In genomic region chr15:63606333-63606732, GRCh38 we compare ENCODE assay signal across 16 cellular contexts. TPM values are rescaled to one million over a fixed set of nuclear protein-coding genes. Genes with fewer than 3 reads are reported as not detected.
DNase-seq lines count a peak whose midpoint lies in the region; ATAC-seq and TF ChIP-seq lines count a peak whose summit lies in the region.
"Had no signal": no experiment of that assay in that cellular context is flagged by ENCODE, and none has a peak within 500 bp of the region (broad histone marks: within the 10 kb centered on the region; RNA-seq: fewer than 3 reads in every experiment).

No MANE protein-coding gene starts in this region.

- H3F3A ChIP-seq in Loucy (ENCODE audit: low read depth), result no peaks in the 10 kb centered on the region; the same call in 1 of the 2 replicates

- peaks cover 26% of the 10 kb centered on the region for H3K36me3 ChIP-seq in CD4-positive, alpha-beta memory T cell (ENCODE audit: insufficient read depth, low read length)
- H3K36me3 ChIP-seq in Loucy (ENCODE audit: insufficient read depth, low read length) (no peaks in the 10 kb centered on the region; the same call in 1 of the 2 replicates), upper lobe of right lung (peaks cover 26% of the 10 kb centered on the region)

- peak overlapping the region; percentile 58 for H3K9ac ChIP-seq in Loucy (ENCODE audit: low read depth, low read length, poor library complexity, severe bottlenecking)

- H3K4me2 ChIP-seq in Loucy (ENCODE audit: low read depth, low read length, poor library complexity, severe bottlenecking), result peak overlapping the region; percentile 50

- H3K4me1 Mint-ChIP-seq in CD4-positive, alpha-beta memory T cell, result peaks cover 36 to 70% (median 54%) of the 10 kb centered on the region in 4 donors
- peaks cover 45% of the 10 kb centered on the region for H3K4me1 Mint-ChIP-seq in activated naive CD8-positive, alpha-beta T cell treated with anti-CD3 and anti-CD28 coated beads, Interleukin-2, amount 10 ng/mL, durations not matched to agents 7 days and 5 days
- H3K4me1 Mint-ChIP-seq in natural killer cell, result peaks cover 46 to 47% of the 10 kb centered on the region in 2 donors

- peaks cover 22 to 37% of the 10 kb centered on the region in 2 donors for H3K36me3 Mint-ChIP-seq in CD4-positive, alpha-beta memory T cell
- peaks cover 13% of the 10 kb centered on the region for H3K36me3 Mint-ChIP-seq in activated naive CD8-positive, alpha-beta T cell treated with anti-CD3 and anti-CD28 coated beads, Interleukin-2, amount 10 ng/mL, durations not matched to agents 7 days and 5 days
- H3K36me3 Mint-ChIP-seq in natural killer cell, result peaks cover 8% of the 10 kb centered on the region

- no peak for DNase-seq in CD4-positive, alpha-beta memory T cell
- no peak for DNase-seq in activated naive CD8-positive, alpha-beta T cell treated with anti-CD3 and anti-CD28 coated beads, Interleukin-2, amount 10 ng/mL, durations not matched to agents 7 days and 5 days
- DNase-seq in natural killer cell, result no peak
- DNase-seq in NCI-H1694 treated with DMSO at 0.1 percent for 48 hours (lab: John Stamatoyannopoulos, UW), result no peak
- no peak for DNase-seq in upper lobe of right lung
- no peak for DNase-seq in NCI-H2081 (lab: John Stamatoyannopoulos, UW)
- DNase-seq in nucleus accumbens (lab: John Stamatoyannopoulos, UW), result no peak
- DNase-seq: erythroblast, mammary epithelial cell, NCI-H82, tibial artery, WERI-Rb-1 had no signal

- H4K20me1 ChIP-seq in Loucy (ENCODE audit: insufficient read depth, low read length, poor library complexity, severe bottlenecking), result no peaks in the 10 kb centered on the region

- no peaks in the 10 kb centered on the region for H3K9me2 ChIP-seq in Loucy (replicated peaks; ENCODE audit: low read depth, low read length)

- no peaks in the 10 kb centered on the region for H3K9me3 ChIP-seq in CD4-positive, alpha-beta memory T cell (ENCODE audit: control insufficient read depth in 1 of 2, low read length in 2 of 2)
- H3K9me3 ChIP-seq in Loucy (ENCODE audit: insufficient read depth, low read depth, low read length) (no peaks in the 10 kb centered on the region), upper lobe of right lung (no peaks in the 10 kb centered on the region)
- H3K9me3 ChIP-seq: right atrium auricular region, tibial artery had no signal

- H3K4me3 Mint-ChIP-seq in CD4-positive, alpha-beta memory T cell, result peak overlapping the region in 7 of 8 donors; percentile 31 to 83 (median 70)
- H3K4me3 Mint-ChIP-seq in activated naive CD8-positive, alpha-beta T cell treated with anti-CD3 and anti-CD28 coated beads, Interleukin-2, amount 10 ng/mL, durations not matched to agents 7 days and 5 days, result peak overlapping the region; percentile 66
- no peak overlapping the region for H3K4me3 Mint-ChIP-seq in natural killer cell

- peak overlapping the region; percentile 27 for H3K27ac ChIP-seq in CD4-positive, alpha-beta memory T cell (ENCODE audit: low read depth, low read length)
- H3K27ac ChIP-seq in upper lobe of right lung, result no peak overlapping the region
- H3K27ac ChIP-seq: right atrium auricular region, WERI-Rb-1 had no signal

- intact Hi-C loops in CD4-positive, alpha-beta memory T cell (cut with micrococcal nuclease), result loop anchor here (10.0 kb wide), 2 partner anchors 228 to 488 kb away; partner anchors contain the start of genes CIAO2A, HERC1 and SNX1
- intact Hi-C loops in natural killer cell (cut with micrococcal nuclease), result no loop called here
- intact Hi-C loops in upper lobe of right lung (cut with DNase I), result no loop called here

- CTCF ChIA-PET in CD4-positive, alpha-beta memory T cell (lab: Charles Lee; ENCODE audit: partially characterized antibody), result interaction anchor here (0.8 to 1.7 kb wide), 7 partner anchors 9 to 487 kb away, joined by 3 to 4 read pairs (median 3); partner anchors contain the start of gene CIAO2A

- H2AFZ ChIP-seq in Loucy (ENCODE audit: low read length), result 0 out of 2 replicates have a peak overlapping the region, but pooled peaks have one; percentile 40

- POLR2A ChIA-PET in CD4-positive, alpha-beta memory T cell (lab: Charles Lee; ENCODE audit: partially characterized antibody), result interaction anchor here (0.7 to 2.3 kb wide), 8 partner anchors 9 to 487 kb away, joined by 3 to 13 read pairs (median 4); partner anchors contain the start of genes CIAO2A, FBXL22 and USP3
- POLR2A ChIA-PET in activated naive CD8-positive, alpha-beta T cell treated with anti-CD3 and anti-CD28 coated beads, Interleukin-2, amount 10 ng/mL, durations not matched to agents 7 days and 5 days (lab: Charles Lee), result no interaction called here

- no peak for ATAC-seq in activated naive CD8-positive, alpha-beta T cell treated with anti-CD3 and anti-CD28 coated beads, Interleukin-2, amount 10 ng/mL, durations not matched to agents 7 days and 5 days (ENCODE audit: low read depth)
- ATAC-seq in natural killer cell (no peak), upper lobe of right lung (no peak)
- ATAC-seq: Panc1 had no signal

- no peak overlapping the region for H3K4me3 ChIP-seq in CD4-positive, alpha-beta memory T cell (ENCODE audit: low read length in 2 of 2)
- H3K4me3 ChIP-seq in Loucy (ENCODE audit: low read length, poor library complexity, severe bottlenecking) (peak overlapping the region; percentile 23), upper lobe of right lung (no peak overlapping the region)
- H3K4me3 ChIP-seq: right atrium auricular region, tibial artery had no signal

- H3K9me3 Mint-ChIP-seq in CD4-positive, alpha-beta memory T cell, result no peaks in the 10 kb centered on the region
- no peaks in the 10 kb centered on the region for H3K9me3 Mint-ChIP-seq in activated naive CD8-positive, alpha-beta T cell treated with anti-CD3 and anti-CD28 coated beads, Interleukin-2, amount 10 ng/mL, durations not matched to agents 7 days and 5 days
- no peaks in the 10 kb centered on the region for H3K9me3 Mint-ChIP-seq in natural killer cell

- H3K4me1 ChIP-seq in CD4-positive, alpha-beta memory T cell (ENCODE audit: insufficient read depth, low read length), result peaks cover 53% of the 10 kb centered on the region
- peaks cover 36% of the 10 kb centered on the region for H3K4me1 ChIP-seq in Loucy (ENCODE audit: insufficient read depth, low read length, poor library complexity, severe bottlenecking)
- H3K4me1 ChIP-seq in upper lobe of right lung, result peaks cover 35% of the 10 kb centered on the region

- TF ChIP-seq CTCF in Loucy (conservative IDR thresholded peaks at IDR 0.05; ENCODE audit: low read length), result no peak
- no peak for TF ChIP-seq CTCF in natural killer cell (IDR thresholded peaks at IDR 0.05)
- TF ChIP-seq CTCF in upper lobe of right lung (IDR thresholded peaks at IDR 0.05), result no peak

- no peaks in the 10 kb centered on the region for H3K27me3 Mint-ChIP-seq in CD4-positive, alpha-beta memory T cell
- H3K27me3 Mint-ChIP-seq in activated naive CD8-positive, alpha-beta T cell treated with anti-CD3 and anti-CD28 coated beads, Interleukin-2, amount 10 ng/mL, durations not matched to agents 7 days and 5 days, result no peaks in the 10 kb centered on the region
- H3K27me3 Mint-ChIP-seq in natural killer cell (ENCODE audit: low read depth in 2 of 2), result no peaks in the 10 kb centered on the region

- H3K79me2 ChIP-seq in Loucy (ENCODE audit: insufficient read depth, low read length), result peaks cover 5% of the 10 kb centered on the region; the same call in 1 of the 2 replicates

- peak overlapping the region; percentile 80 to 95 (median 93) for H3K27ac Mint-ChIP-seq in CD4-positive, alpha-beta memory T cell
- H3K27ac Mint-ChIP-seq in activated naive CD8-positive, alpha-beta T cell treated with anti-CD3 and anti-CD28 coated beads, Interleukin-2, amount 10 ng/mL, durations not matched to agents 7 days and 5 days, result peak overlapping the region; percentile 90
- H3K27ac Mint-ChIP-seq in natural killer cell, result peak overlapping the region; percentile 65 to 76

- H3K27me3 ChIP-seq in CD4-positive, alpha-beta memory T cell (ENCODE audit: insufficient read depth, low read length), result no peaks in the 10 kb centered on the region
- no peaks in the 10 kb centered on the region for H3K27me3 ChIP-seq in Loucy (ENCODE audit: insufficient read depth, low read length, poor library complexity, severe bottlenecking)
- H3K27me3 ChIP-seq in upper lobe of right lung, result no peaks in the 10 kb centered on the region
- H3K27me3 ChIP-seq: right atrium auricular region, tibial artery had no signal

RNA-seq across cellular contexts. Expression of gene FBXL22, which starts 9.1 kb away (rescaled TPM):
- 1 to 10 TPM; 1.9 to 2.2 TPM for total RNA-seq in CD4-positive, alpha-beta memory T cell
- polyA plus RNA-seq in CD4-positive, alpha-beta memory T cell, result 1 to 10 TPM in 1 of 2 donors, under 1 TPM in 1; 0.50 to 2.0 TPM
- total RNA-seq in activated naive CD8-positive, alpha-beta T cell treated with anti-CD3 and anti-CD28 coated beads, Interleukin-2, amount 10 ng/mL, durations not matched to agents 7 days and 5 days, result 1 to 10 TPM in 1 of 2 experiments, under 1 TPM in 1; 0.50 to 1.2 TPM
- 1 to 10 TPM in 1 of 3 donors, under 1 TPM in 2; 0.33 to 2.3 (median 0.65) TPM for total RNA-seq in natural killer cell
- 0.98 TPM for total RNA-seq in upper lobe of right lung
- total RNA-seq: Daoy had no signal
